ENCODE assay signal across 1 cellular context in genomic region chr10:123139521-123140163, GRCh38.
TF ChIP-seq lines count a peak whose summit lies in the region.

No MANE protein-coding gene starts in this region.

TF ChIP-seq in K562, 482 proteins besides CTCF, POLR2A, EP300 and RAD21 (continues in another document):
- TF ChIP-seq ZFX (CRISPR knock-in tag; IDR thresholded peaks at IDR 0.05) = no peak
- peak; percentile 54 for TF ChIP-seq POLR2B (IDR thresholded peaks at IDR 0.05; ENCODE audit: low read depth, partially characterized antibody)
- no peak for TF ChIP-seq GMEB1 (CRISPR knock-in tag; IDR thresholded peaks at IDR 0.05)
- no peak for TF ChIP-seq ZNF253 (CRISPR knock-in tag; conservative IDR thresholded peaks at IDR 0.05)
- TF ChIP-seq HNRNPLL (IDR thresholded peaks at IDR 0.05; ENCODE audit: low read depth, low read length, poor library complexity, severe bottlenecking) = peak; percentile 57
- TF ChIP-seq ZNF76 (CRISPR knock-in tag; IDR thresholded peaks at IDR 0.05; ENCODE audit: borderline replicate concordance) = no peak
- no peak for TF ChIP-seq NFE2 (IDR thresholded peaks at IDR 0.05; ENCODE audit: low read depth)
- TF ChIP-seq, protein P1, sequence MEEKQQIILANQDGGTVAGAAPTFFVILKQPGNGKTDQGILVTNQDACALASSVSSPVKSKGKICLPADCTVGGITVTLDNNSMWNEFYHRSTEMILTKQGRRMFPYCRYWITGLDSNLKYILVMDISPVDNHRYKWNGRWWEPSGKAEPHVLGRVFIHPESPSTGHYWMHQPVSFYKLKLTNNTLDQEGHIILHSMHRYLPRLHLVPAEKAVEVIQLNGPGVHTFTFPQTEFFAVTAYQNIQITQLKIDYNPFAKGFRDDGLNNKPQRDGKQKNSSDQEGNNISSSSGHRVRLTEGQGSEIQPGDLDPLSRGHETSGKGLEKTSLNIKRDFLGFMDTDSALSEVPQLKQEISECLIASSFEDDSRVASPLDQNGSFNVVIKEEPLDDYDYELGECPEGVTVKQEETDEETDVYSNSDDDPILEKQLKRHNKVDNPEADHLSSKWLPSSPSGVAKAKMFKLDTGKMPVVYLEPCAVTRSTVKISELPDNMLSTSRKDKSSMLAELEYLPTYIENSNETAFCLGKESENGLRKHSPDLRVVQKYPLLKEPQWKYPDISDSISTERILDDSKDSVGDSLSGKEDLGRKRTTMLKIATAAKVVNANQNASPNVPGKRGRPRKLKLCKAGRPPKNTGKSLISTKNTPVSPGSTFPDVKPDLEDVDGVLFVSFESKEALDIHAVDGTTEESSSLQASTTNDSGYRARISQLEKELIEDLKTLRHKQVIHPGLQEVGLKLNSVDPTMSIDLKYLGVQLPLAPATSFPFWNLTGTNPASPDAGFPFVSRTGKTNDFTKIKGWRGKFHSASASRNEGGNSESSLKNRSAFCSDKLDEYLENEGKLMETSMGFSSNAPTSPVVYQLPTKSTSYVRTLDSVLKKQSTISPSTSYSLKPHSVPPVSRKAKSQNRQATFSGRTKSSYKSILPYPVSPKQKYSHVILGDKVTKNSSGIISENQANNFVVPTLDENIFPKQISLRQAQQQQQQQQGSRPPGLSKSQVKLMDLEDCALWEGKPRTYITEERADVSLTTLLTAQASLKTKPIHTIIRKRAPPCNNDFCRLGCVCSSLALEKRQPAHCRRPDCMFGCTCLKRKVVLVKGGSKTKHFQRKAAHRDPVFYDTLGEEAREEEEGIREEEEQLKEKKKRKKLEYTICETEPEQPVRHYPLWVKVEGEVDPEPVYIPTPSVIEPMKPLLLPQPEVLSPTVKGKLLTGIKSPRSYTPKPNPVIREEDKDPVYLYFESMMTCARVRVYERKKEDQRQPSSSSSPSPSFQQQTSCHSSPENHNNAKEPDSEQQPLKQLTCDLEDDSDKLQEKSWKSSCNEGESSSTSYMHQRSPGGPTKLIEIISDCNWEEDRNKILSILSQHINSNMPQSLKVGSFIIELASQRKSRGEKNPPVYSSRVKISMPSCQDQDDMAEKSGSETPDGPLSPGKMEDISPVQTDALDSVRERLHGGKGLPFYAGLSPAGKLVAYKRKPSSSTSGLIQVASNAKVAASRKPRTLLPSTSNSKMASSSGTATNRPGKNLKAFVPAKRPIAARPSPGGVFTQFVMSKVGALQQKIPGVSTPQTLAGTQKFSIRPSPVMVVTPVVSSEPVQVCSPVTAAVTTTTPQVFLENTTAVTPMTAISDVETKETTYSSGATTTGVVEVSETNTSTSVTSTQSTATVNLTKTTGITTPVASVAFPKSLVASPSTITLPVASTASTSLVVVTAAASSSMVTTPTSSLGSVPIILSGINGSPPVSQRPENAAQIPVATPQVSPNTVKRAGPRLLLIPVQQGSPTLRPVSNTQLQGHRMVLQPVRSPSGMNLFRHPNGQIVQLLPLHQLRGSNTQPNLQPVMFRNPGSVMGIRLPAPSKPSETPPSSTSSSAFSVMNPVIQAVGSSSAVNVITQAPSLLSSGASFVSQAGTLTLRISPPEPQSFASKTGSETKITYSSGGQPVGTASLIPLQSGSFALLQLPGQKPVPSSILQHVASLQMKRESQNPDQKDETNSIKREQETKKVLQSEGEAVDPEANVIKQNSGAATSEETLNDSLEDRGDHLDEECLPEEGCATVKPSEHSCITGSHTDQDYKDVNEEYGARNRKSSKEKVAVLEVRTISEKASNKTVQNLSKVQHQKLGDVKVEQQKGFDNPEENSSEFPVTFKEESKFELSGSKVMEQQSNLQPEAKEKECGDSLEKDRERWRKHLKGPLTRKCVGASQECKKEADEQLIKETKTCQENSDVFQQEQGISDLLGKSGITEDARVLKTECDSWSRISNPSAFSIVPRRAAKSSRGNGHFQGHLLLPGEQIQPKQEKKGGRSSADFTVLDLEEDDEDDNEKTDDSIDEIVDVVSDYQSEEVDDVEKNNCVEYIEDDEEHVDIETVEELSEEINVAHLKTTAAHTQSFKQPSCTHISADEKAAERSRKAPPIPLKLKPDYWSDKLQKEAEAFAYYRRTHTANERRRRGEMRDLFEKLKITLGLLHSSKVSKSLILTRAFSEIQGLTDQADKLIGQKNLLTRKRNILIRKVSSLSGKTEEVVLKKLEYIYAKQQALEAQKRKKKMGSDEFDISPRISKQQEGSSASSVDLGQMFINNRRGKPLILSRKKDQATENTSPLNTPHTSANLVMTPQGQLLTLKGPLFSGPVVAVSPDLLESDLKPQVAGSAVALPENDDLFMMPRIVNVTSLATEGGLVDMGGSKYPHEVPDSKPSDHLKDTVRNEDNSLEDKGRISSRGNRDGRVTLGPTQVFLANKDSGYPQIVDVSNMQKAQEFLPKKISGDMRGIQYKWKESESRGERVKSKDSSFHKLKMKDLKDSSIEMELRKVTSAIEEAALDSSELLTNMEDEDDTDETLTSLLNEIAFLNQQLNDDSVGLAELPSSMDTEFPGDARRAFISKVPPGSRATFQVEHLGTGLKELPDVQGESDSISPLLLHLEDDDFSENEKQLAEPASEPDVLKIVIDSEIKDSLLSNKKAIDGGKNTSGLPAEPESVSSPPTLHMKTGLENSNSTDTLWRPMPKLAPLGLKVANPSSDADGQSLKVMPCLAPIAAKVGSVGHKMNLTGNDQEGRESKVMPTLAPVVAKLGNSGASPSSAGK (IDR thresholded peaks at IDR 0.05) = peak; percentile 26; the same call in 1 of the 2 replicates
- no peak for TF ChIP-seq USF1 (CRISPR knock-in tag; IDR thresholded peaks at IDR 0.05)
- TF ChIP-seq HOMEZ (CRISPR knock-in tag; IDR thresholded peaks at IDR 0.05) = no peak
- no peak for TF ChIP-seq MBD2 (IDR thresholded peaks at IDR 0.05; ENCODE audit: borderline replicate concordance, low read depth)
- no peak for TF ChIP-seq FOXO4 (CRISPR knock-in tag; IDR thresholded peaks at IDR 0.05)
- TF ChIP-seq ZNF212 (CRISPR knock-in tag; IDR thresholded peaks at IDR 0.05) = no peak
- TF ChIP-seq, protein P2, sequence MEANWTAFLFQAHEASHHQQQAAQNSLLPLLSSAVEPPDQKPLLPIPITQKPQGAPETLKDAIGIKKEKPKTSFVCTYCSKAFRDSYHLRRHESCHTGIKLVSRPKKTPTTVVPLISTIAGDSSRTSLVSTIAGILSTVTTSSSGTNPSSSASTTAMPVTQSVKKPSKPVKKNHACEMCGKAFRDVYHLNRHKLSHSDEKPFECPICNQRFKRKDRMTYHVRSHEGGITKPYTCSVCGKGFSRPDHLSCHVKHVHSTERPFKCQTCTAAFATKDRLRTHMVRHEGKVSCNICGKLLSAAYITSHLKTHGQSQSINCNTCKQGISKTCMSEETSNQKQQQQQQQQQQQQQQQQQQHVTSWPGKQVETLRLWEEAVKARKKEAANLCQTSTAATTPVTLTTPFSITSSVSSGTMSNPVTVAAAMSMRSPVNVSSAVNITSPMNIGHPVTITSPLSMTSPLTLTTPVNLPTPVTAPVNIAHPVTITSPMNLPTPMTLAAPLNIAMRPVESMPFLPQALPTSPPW (CRISPR knock-in tag; IDR thresholded peaks at IDR 0.05) = peak; percentile 39; the same call in 1 of the 2 replicates
- no peak for TF ChIP-seq ZNF75A (CRISPR knock-in tag; IDR thresholded peaks at IDR 0.05)
- TF ChIP-seq TBP (optimal IDR thresholded peaks at IDR 0.05; ENCODE audit: low read depth, low read length) = peak; percentile 77
- peak; percentile 61 for TF ChIP-seq SOX6 (IDR thresholded peaks at IDR 0.05)
- peak; percentile 53 to 69; a peak in 3 of 4 replicates for TF ChIP-seq TRIM24 (IDR thresholded peaks at IDR 0.05)
- no peak for TF ChIP-seq SMARCB1 (IDR thresholded peaks at IDR 0.05; ENCODE audit: insufficient read length, low read depth)
- TF ChIP-seq CREB3L1 (IDR thresholded peaks at IDR 0.05; ENCODE audit: borderline replicate concordance, low read depth) = no peak
- no peak for TF ChIP-seq NFXL1 (CRISPR knock-in tag; IDR thresholded peaks at IDR 0.05)
- TF ChIP-seq ZNF639 (CRISPR knock-in tag; conservative IDR thresholded peaks at IDR 0.05 in 1 of 2, IDR thresholded peaks at IDR 0.05 in 1 of 2) = peak in 1 of 2 experiments; percentile 39; a peak in 1 of 4 replicates
- TF ChIP-seq GABPA (tag; conservative IDR thresholded peaks at IDR 0.05; ENCODE audit: low read depth) = peak; percentile 30; the same call in 1 of the 2 replicates
- TF ChIP-seq LARP7 (IDR thresholded peaks at IDR 0.05) = no peak
- no peak for TF ChIP-seq ZNF445 (CRISPR knock-in tag; IDR thresholded peaks at IDR 0.05; ENCODE audit: low read depth)
- no peak for TF ChIP-seq CREB5 (CRISPR knock-in tag; IDR thresholded peaks at IDR 0.05)
- TF ChIP-seq SFPQ (IDR thresholded peaks at IDR 0.05; ENCODE audit: low read depth, low read length) = no peak
- TF ChIP-seq HMG20A (CRISPR knock-in tag; conservative IDR thresholded peaks at IDR 0.05) = no peak
- no peak for TF ChIP-seq HNRNPK (IDR thresholded peaks at IDR 0.05; ENCODE audit: low read depth, low read length, poor library complexity, severe bottlenecking)
- TF ChIP-seq MCM3 (IDR thresholded peaks at IDR 0.05) = no peak
